ENCODE assay signal across 33 cellular contexts in genomic region chr14:35305633-35306032, GRCh38.
"Had no signal": no experiment of that assay in that cellular context is flagged by ENCODE, and none has a peak within 500 bp of the region (broad histone marks: within the 10 kb centered on the region; RNA-seq: fewer than 3 reads in every experiment).

No MANE protein-coding gene starts in this region.

- H3K9me3 Mint-ChIP-seq: activated CD4-positive, alpha-beta memory T cell treated with anti-CD3 and anti-CD28 coated beads, Interleukin-2, amount 10 ng/mL, durations not matched to agents 7 days and 5 days; activated naive CD4-positive, alpha-beta T cell treated with anti-CD3 and anti-CD28 coated beads, Interleukin-2, amount 50 U/mL, for 24 hours; activated T-helper 2 cell treated with anti-CD3 and anti-CD28 coated beads, Interferon-gamma antibody, Interleukin-2, Interleukin-4, amounts not matched to agents 10 μg/mL and 5 μg/mL and 100 μg/mL, durations not matched to agents 14 hours and 24 hours and 36 hours; T-cell had no signal

- H3K27ac ChIP-seq: brain microvascular endothelial cell, KMS-11, VCaP had no signal

- H3K27me3 Mint-ChIP-seq: activated CD4-positive, alpha-beta memory T cell treated with anti-CD3 and anti-CD28 coated beads, Interleukin-2, amount 10 ng/mL, durations not matched to agents 7 days and 5 days; activated CD8-positive, alpha-beta memory T cell treated with anti-CD3 and anti-CD28 coated beads, Interleukin-2, amount 10 ng/mL, durations not matched to agents 7 days and 5 days; activated naive CD4-positive, alpha-beta T cell treated with anti-CD3 and anti-CD28 coated beads, Interleukin-2, amount 50 U/mL, for 24 hours; T-cell had no signal

- H3K27me3 ChIP-seq: brain microvascular endothelial cell had no signal

- DNase-seq: activated CD4-positive, alpha-beta memory T cell treated with anti-CD3 and anti-CD28 coated beads, Interleukin-2, amount 10 ng/mL, durations not matched to agents 7 days and 5 days; activated CD4-positive, alpha-beta T cell treated with anti-CD3 and anti-CD28 coated beads for 1 hour; activated CD4-positive, alpha-beta T cell treated with anti-CD3 and anti-CD28 coated beads for 48 hours; activated CD4-positive, CD25-positive, alpha-beta regulatory T cell; activated CD8-positive, alpha-beta memory T cell treated with anti-CD3 and anti-CD28 coated beads for 24 hours; activated CD8-positive, alpha-beta memory T cell treated with anti-CD3 and anti-CD28 coated beads, Interleukin-2, amount 10 ng/mL, durations not matched to agents 7 days and 5 days; activated CD8-positive, alpha-beta memory T cell treated with anti-CD3 and anti-CD28 coated beads, Interleukin-2, amount 50 U/mL, for 48 hours; activated gamma-delta T cell; activated naive CD4-positive, alpha-beta T cell treated with Interleukin-2 at 50 U/mL for 16 hours; activated T-cell treated with anti-CD3 and anti-CD28 coated beads, Interleukin-2, amount 50 U/mL, for 1 hour; anterior cingulate cortex; brain microvascular endothelial cell; central memory CD4-positive, alpha-beta T cell; MM.1S; MV-4-11; NCI-H1092; NCI-H1436 treated with DMSO at 0.1 percent for 48 hours; NCI-H1694 treated with DMSO at 0.1 percent for 48 hours; NCI-H2029; NCI-H345; NCI-H524 treated with DMSO at 0.1 percent for 48 hours; RPMI8226; SIG-M5; T-cell; T-helper 2 cell; T-helper 9 cell had no signal

- H3K27ac Mint-ChIP-seq: activated CD4-positive, alpha-beta memory T cell treated with anti-CD3 and anti-CD28 coated beads, Interleukin-2, amount 10 ng/mL, durations not matched to agents 7 days and 5 days; activated CD8-positive, alpha-beta memory T cell treated with anti-CD3 and anti-CD28 coated beads, Interleukin-2, amount 10 ng/mL, durations not matched to agents 7 days and 5 days; activated naive CD4-positive, alpha-beta T cell treated with anti-CD3 and anti-CD28 coated beads, Interleukin-2, amount 50 U/mL, for 24 hours; activated T-helper 2 cell treated with anti-CD3 and anti-CD28 coated beads, Interferon-gamma antibody, Interleukin-2, Interleukin-4, amounts not matched to agents 10 μg/mL and 5 μg/mL and 100 μg/mL, durations not matched to agents 14 hours and 24 hours and 36 hours; T-cell had no signal

- ATAC-seq: activated CD8-positive, alpha-beta memory T cell treated with anti-CD3 and anti-CD28 coated beads, Interleukin-2, amount 10 ng/mL, durations not matched to agents 7 days and 5 days; Panc1; Right ventricle myocardium inferior; SK-N-SH treated with all-trans-retinoic acid at 6 μM for 48 hours; T-cell had no signal

- H3K9ac ChIP-seq: KMS-11 had no signal

- H3K4me3 Mint-ChIP-seq: activated CD4-positive, alpha-beta memory T cell treated with anti-CD3 and anti-CD28 coated beads, Interleukin-2, amount 10 ng/mL, durations not matched to agents 7 days and 5 days; activated CD8-positive, alpha-beta memory T cell treated with anti-CD3 and anti-CD28 coated beads, Interleukin-2, amount 10 ng/mL, durations not matched to agents 7 days and 5 days; activated naive CD4-positive, alpha-beta T cell treated with anti-CD3 and anti-CD28 coated beads, Interleukin-2, amount 50 U/mL, for 24 hours; T-cell had no signal
